19 cellular contexts compared by ENCODE assay signal in genomic region chr2:85811850-85812735, GRCh38. TPM values are rescaled to one million over a fixed set of nuclear protein-coding genes. Genes with fewer than 3 reads are reported as not detected.
DNase-seq lines count a peak whose midpoint lies in the region; ATAC-seq, FAIRE-seq and TF ChIP-seq lines count a peak whose summit lies in the region.
"Had no signal": no experiment of that assay in that cellular context is flagged by ENCODE, and none has a peak within 500 bp of the region (broad histone marks: within the 10 kb centered on the region; RNA-seq: fewer than 3 reads in every experiment).

No MANE protein-coding gene starts in this region.

- H3K36me3 ChIP-seq in GM23248 (ENCODE audit: low read depth) (no peaks in the 10 kb centered on the region), PC-3 (ENCODE audit: low read depth, low read length) (no peaks in the 10 kb centered on the region), kidney (ENCODE audit: control insufficient read depth in 1 of 2, insufficient read depth in 2 of 2, low read length in 2 of 2) (no peaks in the 10 kb centered on the region), stomach (no peaks in the 10 kb centered on the region)

- TF ChIP-seq POLR2A in stomach (IDR thresholded peaks at IDR 0.05): no peak

- intact Hi-C loops in PC-3 (cut with micrococcal nuclease) (loop anchor here (10.0 kb wide), 1 partner anchor 167 kb away; no protein-coding TSS in a partner anchor), kidney (cut with DNase I) (loop anchor here (5.0 to 10.0 kb wide), 2 partner anchors 85 to 177 kb away; no protein-coding TSS in a partner anchor), stomach (cut with DNase I; ENCODE audit: low total_unique reads) (loop anchor here (5.0 to 10.0 kb wide), 2 partner anchors 57 to 85 kb away; partner anchors contain the start of gene ATOH8)

- peaks cover 20% of the 10 kb centered on the region for H3K4me1 ChIP-seq in GM23248 (ENCODE audit: insufficient read depth)
- H3K4me1 ChIP-seq in PC-3 (ENCODE audit: insufficient read depth, low read length): peaks cover 4% of the 10 kb centered on the region; the same call in 1 of the 2 replicates
- peaks cover 3 to 4% of the 10 kb centered on the region in 2 donors for H3K4me1 ChIP-seq in kidney (ENCODE audit: control insufficient read depth in 1 of 2, insufficient read depth in 1 of 2, low read depth in 1 of 2, low read length in 2 of 2)
- peaks cover 14 to 37% (median 23%) of the 10 kb centered on the region in 4 donors for H3K4me1 ChIP-seq in stomach
- H3K4me1 ChIP-seq in foreskin keratinocyte: no peaks in the 10 kb centered on the region
- H3K4me1 ChIP-seq: Caco-2 had no signal

- TF ChIP-seq CTCF in PC-3 (conservative IDR thresholded peaks at IDR 0.05; ENCODE audit: low read depth, low read length) (no peak), kidney (IDR thresholded peaks at IDR 0.05; ENCODE audit: borderline replicate concordance, extremely low read depth, insufficient read depth) (no peak), stomach (IDR thresholded peaks at IDR 0.05) (no peak), nephron progenitor cell (IDR thresholded peaks at IDR 0.05) (no peak), foreskin keratinocyte (conservative IDR thresholded peaks at IDR 0.05) (no peak)

- DNase-seq in GM23248: no peak
- DNase-seq in PC-3: no peak
- DNase-seq in kidney: peak; percentile 65
- DNase-seq in stomach: no peak
- DNase-seq in stimulated activated CD8-positive, alpha-beta memory T cell treated with anti-CD3 and anti-CD28 coated beads, Interleukin-4, amount 100 ng/mL, for 48 hours: no peak
- DNase-seq in nephron progenitor cell: no peak
- DNase-seq in foreskin keratinocyte: no peak
- DNase-seq: activated CD4-positive, alpha-beta T cell treated with anti-CD3 and anti-CD28 coated beads for 4 hours; activated naive CD4-positive, alpha-beta T cell treated with Interleukin-2 at 50 U/mL for 16 hours; Caco-2; effector memory CD8-positive, alpha-beta T cell; mesendoderm; MV-4-11; NCI-H187; NCI-H345; RPMI8226 had no signal

- CTCF ChIA-PET in PC-3 (lab: Charles Lee): interaction anchor here (0.6 to 0.8 kb wide), 3 partner anchors 42 to 83 kb away, joined by 3 to 4 read pairs (median 3); no protein-coding TSS in a partner anchor

- H3K27ac ChIP-seq in GM23248 (peak overlapping the region; percentile 84), PC-3 (ENCODE audit: low read length) (no peak overlapping the region), kidney (ENCODE audit: low read depth in 2 of 2, low read length in 2 of 2) (no peak overlapping the region), stomach (peak overlapping the region in 4 of 5 donors; percentile 48 to 67 (median 64)), foreskin keratinocyte (no peak overlapping the region)
- H3K27ac ChIP-seq: KMS-11 had no signal

- POLR2A ChIA-PET in PC-3 (lab: Charles Lee; ENCODE audit: unreplicated experiment): no interaction called here

- no peak for ATAC-seq in PC-3
- no peak for ATAC-seq in foreskin keratinocyte
- ATAC-seq: effector memory CD8-positive, alpha-beta T cell had no signal

- H3K27me3 Mint-ChIP-seq in nephron progenitor cell (ENCODE audit: low read depth, poor library complexity): peaks cover 13% of the 10 kb centered on the region

- no peaks in the 10 kb centered on the region for H3K79me2 ChIP-seq in GM23248 (ENCODE audit: insufficient read depth)
- no peaks in the 10 kb centered on the region for H3K79me2 ChIP-seq in PC-3 (ENCODE audit: low read length)

- H3K27ac Mint-ChIP-seq in nephron progenitor cell: no peak overlapping the region
- H3K27ac Mint-ChIP-seq: effector memory CD8-positive, alpha-beta T cell had no signal

- no peak for FAIRE-seq in kidney (lab: Jason Lieb, UNC)
- FAIRE-seq: GM18507, TTC549 had no signal

- H3K9me3 Mint-ChIP-seq in nephron progenitor cell: no peaks in the 10 kb centered on the region
- H3K9me3 Mint-ChIP-seq: effector memory CD8-positive, alpha-beta T cell had no signal

- H3F3A ChIP-seq in GM23248 (ENCODE audit: insufficient read depth) (peaks cover 7% of the 10 kb centered on the region; the same call in 1 of the 2 replicates), PC-3 (ENCODE audit: low read length, unreplicated experiment) (no peaks in the 10 kb centered on the region)

- H3K4me2 ChIP-seq in GM23248 (ENCODE audit: unreplicated experiment): peak overlapping the region; percentile 36
- H3K4me2 ChIP-seq in PC-3 (ENCODE audit: low read length): no peak overlapping the region
- H3K4me2 ChIP-seq: KMS-11 had no signal

- no peaks in the 10 kb centered on the region for H3K36me3 Mint-ChIP-seq in nephron progenitor cell (ENCODE audit: low read depth)

- H3K9ac ChIP-seq in GM23248 (peak overlapping the region; percentile 79), PC-3 (ENCODE audit: low read length) (no peak overlapping the region), kidney (ENCODE audit: low read length in 2 of 2) (no peak overlapping the region)
- H3K9ac ChIP-seq: KMS-11 had no signal

- no peaks in the 10 kb centered on the region for H4K20me1 ChIP-seq in GM23248 (ENCODE audit: insufficient read depth)
- no peaks in the 10 kb centered on the region for H4K20me1 ChIP-seq in PC-3 (ENCODE audit: low read length)

- H3K9me3 ChIP-seq in GM23248 (ENCODE audit: low read depth) (no peaks in the 10 kb centered on the region), PC-3 (ENCODE audit: low read length) (no peaks in the 10 kb centered on the region), kidney (ENCODE audit: control insufficient read depth in 1 of 2, low read length in 2 of 2) (no peaks in the 10 kb centered on the region), stomach (no peaks in the 10 kb centered on the region)
- H3K9me3 ChIP-seq: Caco-2 had no signal

- H3K4me1 Mint-ChIP-seq in nephron progenitor cell: peaks cover 21% of the 10 kb centered on the region

- H3K9me2 ChIP-seq in GM23248 (ENCODE audit: insufficient read depth) (no peaks in the 10 kb centered on the region), PC-3 (replicated peaks; ENCODE audit: low read length) (no peaks in the 10 kb centered on the region)

- no TSS peak for BruUV-seq in PC-3 (replicated peaks; lab: Mats Ljungman, UMichigan)

- no peak for TF ChIP-seq EP300 in stomach (IDR thresholded peaks at IDR 0.05)

- H2AFZ ChIP-seq in GM23248: peak overlapping the region; percentile 61
- H2AFZ ChIP-seq in PC-3 (ENCODE audit: low read length): peak overlapping the region; percentile 58; the same call in 1 of the 2 replicates

- H3K4me3 ChIP-seq in GM23248: no peak overlapping the region
- no peak overlapping the region for H3K4me3 ChIP-seq in PC-3 (ENCODE audit: low read length)
- no peak overlapping the region for H3K4me3 ChIP-seq in kidney (ENCODE audit: low read length in 2 of 2)
- H3K4me3 ChIP-seq in stomach: no peak overlapping the region

- H3K27me3 ChIP-seq in GM23248 (replicated peaks; ENCODE audit: insufficient read depth): no peaks in the 10 kb centered on the region
- H3K27me3 ChIP-seq in PC-3 (ENCODE audit: low read length): no peaks in the 10 kb centered on the region
- no peaks in the 10 kb centered on the region for H3K27me3 ChIP-seq in stomach
- H3K27me3 ChIP-seq in foreskin keratinocyte: peaks cover 51% of the 10 kb centered on the region

- no peak overlapping the region for H3K4me3 Mint-ChIP-seq in nephron progenitor cell
- H3K4me3 Mint-ChIP-seq: effector memory CD8-positive, alpha-beta T cell had no signal

- in situ Hi-C loops in GM23248 (cut with MboI): loop anchor here (5.0 to 10.0 kb wide), 2 partner anchors 85 to 167 kb away; no protein-coding TSS in a partner anchor

- WGBS in GM23248 (ENCODE audit: low coverage in 1 of 2, low lambda C conversion rate in 2 of 2, missing lambda C conversion rate in 2 of 2), 2 experiments: 91 to 93% methylated on average over 11 to 12 of the region's 12 CpGs
- 81 to 89% (median 87%) methylated on average over 12 of the region's 12 CpGs for WGBS in stomach, 5 donors

RNA-seq across cellular contexts. Expression of gene ATOH8, which starts 58.3 kb away (rescaled TPM):
- 40.7 and 50.1 TPM in 2 replicates for total RNA-seq in GM23248 (2014; rRNA removed; shearing (Covaris generic))
- polyA plus RNA-seq in GM23248 (2016; fragmentation: Nextera tagmentation; extraction: Ambion mirVana) (12.0 and 12.7 TPM in 2 replicates), kidney (ENCODE audit: insufficient read depth, low read depth, low replicate concordance) (18.6 TPM), stomach (10 to 100 TPM; 11.3 to 20.0 (median 15.3) TPM), foreskin keratinocyte (not detected in 2 replicates)
- total RNA-seq in PC-3 (2014; rRNA removed) (0.04 TPM in 1 of 2 replicates, not detected in the other), kidney (11.2 TPM), stomach (10 to 100 TPM in 2 of 5 donors, 1 to 10 TPM in 3; 2.3 to 23.2 (median 9.7) TPM), foreskin keratinocyte (not detected in 2 replicates)
- total RNA-seq: Caco-2 had no signal

Comparison
In these comparisons a context has a peak if more than half of its experiments do, and no peak if none do; other contexts are left out.
1. H3K27ac ChIP-seq: peak in GM23248 (single experiment) and stomach (4 of 5); none in PC-3 (single experiment), kidney (0 of 2) and foreskin keratinocyte (single experiment).